In the genomic region with DNA sequence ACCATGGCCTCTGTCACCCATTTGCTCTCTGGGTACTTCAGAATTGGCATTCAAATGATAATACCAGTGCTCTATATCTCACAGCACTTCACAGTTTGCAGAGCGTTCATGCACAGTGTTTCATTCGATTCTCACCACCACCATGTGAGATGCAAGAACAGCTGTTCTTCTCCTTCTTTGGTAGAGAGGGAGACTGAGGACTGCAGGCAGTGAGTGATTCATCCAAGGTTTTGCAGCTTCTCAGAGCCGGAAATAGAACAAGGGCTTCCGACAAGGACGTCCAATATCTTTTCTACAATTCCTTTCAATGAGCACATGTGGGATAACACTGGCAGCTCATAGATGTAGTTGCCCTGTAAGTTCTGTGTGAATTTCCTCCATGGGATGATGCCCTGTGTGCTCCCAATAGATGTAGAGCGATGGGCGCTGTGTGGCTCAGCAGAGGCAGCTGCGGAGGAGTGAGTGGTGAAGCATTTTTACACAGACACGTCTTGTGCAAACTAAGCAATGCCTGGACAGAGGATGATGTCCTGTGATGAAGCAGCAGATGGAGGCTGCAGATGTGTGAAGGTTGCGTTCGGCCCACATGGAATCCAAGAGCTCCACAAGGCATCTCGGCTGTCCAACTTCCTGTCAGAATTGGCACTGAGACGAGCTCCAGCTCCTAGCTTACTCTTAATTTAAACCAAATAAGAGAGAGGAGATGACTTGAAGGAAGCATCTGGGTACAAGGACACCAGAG, we compare ENCODE assay signal across 19 cellular contexts. TPM values are rescaled to one million over a fixed set of nuclear protein-coding genes. Genes with fewer than 3 reads are reported as not detected.
"Had no signal": no experiment of that assay in that cellular context is flagged by ENCODE, and none has a peak within 500 bp of the region (broad histone marks: within the 10 kb centered on the region; RNA-seq: fewer than 3 reads in every experiment).

No MANE protein-coding gene starts in this region.

- H3K36me3 ChIP-seq: neutrophil, suprapubic skin, upper lobe of left lung had no signal

- ATAC-seq: activated CD4-positive, CD25-positive, alpha-beta regulatory T cell treated with anti-CD3 and anti-CD28 coated beads, Interleukin-2, amount 50 U/mL, for 24 hours; left lobe of liver; sciatic nerve had no signal

- H3K4me3 ChIP-seq: suprapubic skin, upper lobe of left lung had no signal

- H3K27ac ChIP-seq: epithelial cell of prostate, neutrophil, suprapubic skin, upper lobe of left lung had no signal

- DNase-seq: activated CD4-positive, alpha-beta T cell treated with anti-CD3 and anti-CD28 coated beads, Interleukin-2, amount 50 U/mL, for 4 hours; activated T-cell treated with anti-CD3 and anti-CD28 coated beads, Interleukin-2, amount 50 U/mL, for 48 hours; central memory CD4-positive, alpha-beta T cell; cortex of kidney; effector memory CD4-positive, alpha-beta T cell; mesendoderm; stimulated activated CD4-positive, alpha-beta T cell treated with anti-CD3 and anti-CD28 coated beads, Interleukin-12 subunit alpha, Interleukin-12 subunit beta, amount 100 ng/mL, for 4 hours; stimulated activated naive CD4-positive, alpha-beta T cell had no signal

- H3K9me3 ChIP-seq: neutrophil, upper lobe of left lung had no signal

- H3K4me1 ChIP-seq: suprapubic skin, upper lobe of left lung had no signal

- H3K27me3 ChIP-seq: neutrophil, suprapubic skin, upper lobe of left lung had no signal

RNA-seq across cellular contexts. Expression of gene MT1HL1, which starts 24.9 kb away (rescaled TPM):
- total RNA-seq: astrocyte, glomerular endothelial cell, left lobe of liver, posterior vena cava, sciatic nerve, SK-MEL-5, suprapubic skin, upper lobe of left lung had no signal
